In genomic region chr12:32106153-32106516, GRCh38 we compare ENCODE assay signal across 7 cellular contexts. TPM values are rescaled to one million over a fixed set of nuclear protein-coding genes. Genes with fewer than 3 reads are reported as not detected.
DNase-seq lines count a peak whose midpoint lies in the region; ATAC-seq and TF ChIP-seq lines count a peak whose summit lies in the region.

No MANE protein-coding gene starts in this region.

- H3K9me3 ChIP-seq in GM23248 (ENCODE audit: low read depth) (no peaks in the 10 kb centered on the region), SU-DHL-6 (ENCODE audit: insufficient read depth, low read length) (no peaks in the 10 kb centered on the region), gastroesophageal sphincter (no peaks in the 10 kb centered on the region)

- no peaks in the 10 kb centered on the region for H4K20me1 ChIP-seq in GM23248 (ENCODE audit: insufficient read depth)
- no peaks in the 10 kb centered on the region; the same call in 1 of the 2 replicates for H4K20me1 ChIP-seq in SU-DHL-6 (ENCODE audit: low read depth, low read length)

- H3K9me2 ChIP-seq in GM23248 (ENCODE audit: insufficient read depth) (no peaks in the 10 kb centered on the region), SU-DHL-6 (replicated peaks; ENCODE audit: insufficient read depth, low read length) (no peaks in the 10 kb centered on the region)

- H3K4me1 ChIP-seq in GM23248 (ENCODE audit: insufficient read depth) (peaks cover 25% of the 10 kb centered on the region), gastroesophageal sphincter (peaks cover 0 to 26% (median 13%) of the 10 kb centered on the region in 3 donors)

- H3K27ac ChIP-seq in GM23248, result peak overlapping the region; percentile 85
- peak overlapping the region; percentile 74; the same call in 1 of the 2 replicates for H3K27ac ChIP-seq in SU-DHL-6 (ENCODE audit: low read depth, low read length)
- peak overlapping the region; percentile 58 to 95 (median 94) for H3K27ac ChIP-seq in gastroesophageal sphincter

- in situ Hi-C loops in GM23248 (cut with MboI), result no loop called here

- no peak for TF ChIP-seq CTCF in SU-DHL-6 (IDR thresholded peaks at IDR 0.05; ENCODE audit: insufficient read depth, low read length, poor library complexity, severe bottlenecking)
- no peak for TF ChIP-seq CTCF in gastroesophageal sphincter (IDR thresholded peaks at IDR 0.05)

- H3K27me3 ChIP-seq in GM23248 (replicated peaks; ENCODE audit: insufficient read depth) (no peaks in the 10 kb centered on the region), SU-DHL-6 (ENCODE audit: low read length) (no peaks in the 10 kb centered on the region), gastroesophageal sphincter (no peaks in the 10 kb centered on the region)

- peaks cover 31% of the 10 kb centered on the region for H3K79me2 ChIP-seq in GM23248 (ENCODE audit: insufficient read depth)
- H3K79me2 ChIP-seq in SU-DHL-6 (ENCODE audit: insufficient read depth, low read length), result peaks cover 40% of the 10 kb centered on the region

- peaks cover 31% of the 10 kb centered on the region for H3F3A ChIP-seq in GM23248 (ENCODE audit: insufficient read depth)
- peaks cover 21% of the 10 kb centered on the region for H3F3A ChIP-seq in SU-DHL-6 (ENCODE audit: insufficient read depth)

- ATAC-seq in gastroesophageal sphincter (no peak), sciatic nerve (peak; percentile 31), GM21381 (IDR thresholded peaks at IDR 0.05; ENCODE audit: unreplicated experiment) (no peak), GM19023 (IDR thresholded peaks at IDR 0.05; ENCODE audit: unreplicated experiment) (no peak)

- TF ChIP-seq EP300 in gastroesophageal sphincter (IDR thresholded peaks at IDR 0.05), result no peak

- H2AFZ ChIP-seq in GM23248 (peak overlapping the region; percentile 70), SU-DHL-6 (ENCODE audit: low read depth, low read length, severe bottlenecking) (peak overlapping the region; percentile 86)

- TF ChIP-seq POLR2A in gastroesophageal sphincter (IDR thresholded peaks at IDR 0.05), result no peak

- H3K36me3 ChIP-seq in GM23248 (ENCODE audit: low read depth), result no peaks in the 10 kb centered on the region
- no peaks in the 10 kb centered on the region for H3K36me3 ChIP-seq in SU-DHL-6 (ENCODE audit: low read length)
- H3K36me3 ChIP-seq in gastroesophageal sphincter, result no peaks in the 10 kb centered on the region

- peak overlapping the region; percentile 99 for H3K4me2 ChIP-seq in GM23248 (ENCODE audit: unreplicated experiment)
- peak overlapping the region; percentile 90 for H3K4me2 ChIP-seq in SU-DHL-6 (ENCODE audit: low read depth, low read length, poor library complexity, severe bottlenecking)

- intact Hi-C loops in sciatic nerve (cut with DNase I), result no loop called here

- H3K9ac ChIP-seq in GM23248 (peak overlapping the region; percentile 92), SU-DHL-6 (ENCODE audit: low read length) (peak overlapping the region; percentile 97)

- H3K4me3 ChIP-seq in GM23248, result peak overlapping the region; percentile 93
- peak overlapping the region; percentile 97 for H3K4me3 ChIP-seq in SU-DHL-6 (ENCODE audit: insufficient read depth, low read length, poor library complexity, severe bottlenecking)
- H3K4me3 ChIP-seq in gastroesophageal sphincter, result peak overlapping the region; percentile 69 to 92

- DNase-seq in GM23248, result no peak
- no peak for DNase-seq in sciatic nerve (ENCODE audit: low spot score)
- no peak for DNase-seq in NCI-H1417 treated with DMSO at 0.1 percent for 48 hours (lab: John Stamatoyannopoulos, UW)

- WGBS in GM23248 (ENCODE audit: low coverage in 1 of 2, low lambda C conversion rate in 2 of 2, missing lambda C conversion rate in 2 of 2), 2 experiments, result 24 to 28% methylated on average over 18 to 23 of the region's 23 CpGs
- 25 to 67% methylated on average over 4 to 11 of the region's 23 CpGs for WGBS in gastroesophageal sphincter (ENCODE audit: low coverage in 1 of 2), 2 donors

RNA-seq across cellular contexts. Expression of gene BICD1, which starts 0.5 kb away (rescaled TPM):
- 9.7 and 18.7 TPM in 2 replicates for total RNA-seq in GM23248 (2014; rRNA removed; shearing (Covaris generic))
- polyA plus RNA-seq in GM23248 (2016; fragmentation: Nextera tagmentation; extraction: Ambion mirVana), result 19.9 and 20.6 TPM in 2 replicates
- total RNA-seq in gastroesophageal sphincter, result 10 to 100 TPM in 3 of 4 donors, 1 to 10 TPM in 1; 3.8 to 22.5 (median 16.3) TPM
- 95.0 TPM for total RNA-seq in sciatic nerve
